40 cellular contexts compared by ENCODE assay signal in genomic region chr13:28027607-28028364, GRCh38. TPM values are rescaled to one million over a fixed set of nuclear protein-coding genes. Genes with fewer than 3 reads are reported as not detected.
"Had no signal": no experiment of that assay in that cellular context is flagged by ENCODE, and none has a peak within 500 bp of the region (broad histone marks: within the 10 kb centered on the region; RNA-seq: fewer than 3 reads in every experiment).

No MANE protein-coding gene starts in this region.

- H3K36me3 ChIP-seq: ascending aorta, cardiac muscle cell, MG63, Peyer's patch, SJSA1, WERI-Rb-1 had no signal

- ATAC-seq: activated CD8-positive, alpha-beta memory T cell treated with anti-CD3 and anti-CD28 coated beads, Interleukin-2, amount 10 ng/mL, durations not matched to agents 7 days and 5 days; PC-3 had no signal

- H3K9me3 Mint-ChIP-seq: activated CD4-positive, alpha-beta T cell treated with anti-CD3 and anti-CD28 coated beads, Interleukin-2, amount 10 ng/mL, durations not matched to agents 24 days and 14 days; activated naive CD4-positive, alpha-beta T cell treated with anti-CD3 and anti-CD28 coated beads, Interleukin-2, amount 50 U/mL, for 24 hours; central memory CD8-positive, alpha-beta T cell had no signal

- H3K27ac Mint-ChIP-seq: activated CD4-positive, alpha-beta T cell treated with anti-CD3 and anti-CD28 coated beads, Interleukin-2, amount 10 ng/mL, durations not matched to agents 24 days and 14 days; activated CD8-positive, alpha-beta memory T cell treated with anti-CD3 and anti-CD28 coated beads, Interleukin-2, amount 10 ng/mL, durations not matched to agents 7 days and 5 days; activated naive CD4-positive, alpha-beta T cell treated with anti-CD3 and anti-CD28 coated beads, Interleukin-2, amount 50 U/mL, for 24 hours; IgD-negative memory B cell had no signal

- DNase-seq: activated CD4-positive, alpha-beta T cell treated with anti-CD3 and anti-CD28 coated beads for 1 hour; activated CD4-positive, alpha-beta T cell treated with anti-CD3 and anti-CD28 coated beads, Interleukin-2, amount 10 ng/mL, durations not matched to agents 24 days and 14 days; activated CD4-positive, alpha-beta T cell treated with anti-CD3 and anti-CD28 coated beads, Interleukin-2, amount 50 U/mL, for 4 hours; activated CD4-positive, CD25-positive, alpha-beta regulatory T cell; activated CD8-positive, alpha-beta memory T cell treated with anti-CD3 and anti-CD28 coated beads for 24 hours; activated CD8-positive, alpha-beta memory T cell treated with anti-CD3 and anti-CD28 coated beads, Interleukin-2, amount 10 ng/mL, durations not matched to agents 7 days and 5 days; activated CD8-positive, alpha-beta memory T cell treated with anti-CD3 and anti-CD28 coated beads, Interleukin-2, amount 50 U/mL, for 48 hours; activated effector memory CD4-positive, alpha-beta T cell treated with Interleukin-2 at 50 U/mL for 16 hours; activated T-cell treated with anti-CD3 and anti-CD28 coated beads, Interleukin-2, amount 50 U/mL, for 48 hours; amygdala; Karpas-422; KBM-7; MG63; NCI-H1048; NCI-H1105 treated with DMSO at 0.1 percent for 48 hours; NCI-H1436; NCI-H1694; NCI-H1930; NCI-H2081 treated with DMSO at 0.1 percent for 48 hours; NCI-H226; NCI-H510A; NCI-H526; NCI-H748 treated with DMSO at 0.1 percent for 48 hours; NK-92 treated with Interleukin-12 subunit alpha and Interleukin-12 subunit beta, amount 100 ng/mL, for 24 hours; PC-3; Peyer's patch; RPMI8226; SHP77 treated with DMSO at 0.1 percent for 48 hours; SK-N-SH; T-helper 1 cell; T1000; WERI-Rb-1 had no signal

- H3K27me3 Mint-ChIP-seq: activated naive CD4-positive, alpha-beta T cell treated with anti-CD3 and anti-CD28 coated beads, Interleukin-2, amount 50 U/mL, for 24 hours; IgD-negative memory B cell had no signal

- H3K27ac ChIP-seq: ascending aorta, cardiac muscle cell, Peyer's patch, SJSA1, WERI-Rb-1 had no signal

- H3K4me3 Mint-ChIP-seq: activated CD4-positive, alpha-beta T cell treated with anti-CD3 and anti-CD28 coated beads, Interleukin-2, amount 10 ng/mL, durations not matched to agents 24 days and 14 days; activated CD8-positive, alpha-beta memory T cell treated with anti-CD3 and anti-CD28 coated beads, Interleukin-2, amount 10 ng/mL, durations not matched to agents 7 days and 5 days; activated naive CD4-positive, alpha-beta T cell treated with anti-CD3 and anti-CD28 coated beads, Interleukin-2, amount 50 U/mL, for 24 hours; central memory CD8-positive, alpha-beta T cell had no signal

- H3K9me3 ChIP-seq: ascending aorta, MG63, Peyer's patch, SJSA1, SK-N-SH had no signal

- H3K27me3 ChIP-seq: ascending aorta, cardiac muscle cell, MG63, Peyer's patch, SJSA1 had no signal

- H3K4me3 ChIP-seq: ascending aorta, cardiac muscle cell, MG63, Peyer's patch, SJSA1 had no signal

- H3K4me1 ChIP-seq: ascending aorta, Peyer's patch had no signal

- H3K36me3 Mint-ChIP-seq: activated CD8-positive, alpha-beta memory T cell treated with anti-CD3 and anti-CD28 coated beads, Interleukin-2, amount 10 ng/mL, durations not matched to agents 7 days and 5 days; activated naive CD4-positive, alpha-beta T cell treated with anti-CD3 and anti-CD28 coated beads, Interleukin-2, amount 50 U/mL, for 24 hours had no signal

RNA-seq across cellular contexts. Expression of gene URAD, which starts 39.3 kb away (rescaled TPM):
- total RNA-seq: activated CD4-positive, alpha-beta T cell treated with anti-CD3 and anti-CD28 coated beads, Interleukin-2, amount 10 ng/mL, durations not matched to agents 24 days and 14 days; activated CD8-positive, alpha-beta memory T cell treated with anti-CD3 and anti-CD28 coated beads, Interleukin-2, amount 10 ng/mL, durations not matched to agents 7 days and 5 days; ascending aorta; cardiac muscle cell; chondrocyte; PC-3; SJSA1; T-helper 2 cell treated with Interferon-gamma antibody and Interleukin-4, amounts not matched to agents 100 ng/mL and 5 ng/mL, for 36 hours had no signal
- polyA plus RNA-seq: cardiac muscle cell, IgD-negative memory B cell, SK-N-SH had no signal

RNA-seq across cellular contexts. Expression of gene CDX2, which starts 58.7 kb away (rescaled TPM):
- total RNA-seq: activated CD4-positive, alpha-beta T cell treated with anti-CD3 and anti-CD28 coated beads, Interleukin-2, amount 10 ng/mL, durations not matched to agents 24 days and 14 days; activated CD8-positive, alpha-beta memory T cell treated with anti-CD3 and anti-CD28 coated beads, Interleukin-2, amount 10 ng/mL, durations not matched to agents 7 days and 5 days; ascending aorta; cardiac muscle cell; chondrocyte; SJSA1; T-helper 2 cell treated with Interferon-gamma antibody and Interleukin-4, amounts not matched to agents 100 ng/mL and 5 ng/mL, for 36 hours had no signal
- polyA plus RNA-seq: cardiac muscle cell, IgD-negative memory B cell, SK-N-SH had no signal
